8 cellular contexts compared by ENCODE assay signal in the genomic region with DNA sequence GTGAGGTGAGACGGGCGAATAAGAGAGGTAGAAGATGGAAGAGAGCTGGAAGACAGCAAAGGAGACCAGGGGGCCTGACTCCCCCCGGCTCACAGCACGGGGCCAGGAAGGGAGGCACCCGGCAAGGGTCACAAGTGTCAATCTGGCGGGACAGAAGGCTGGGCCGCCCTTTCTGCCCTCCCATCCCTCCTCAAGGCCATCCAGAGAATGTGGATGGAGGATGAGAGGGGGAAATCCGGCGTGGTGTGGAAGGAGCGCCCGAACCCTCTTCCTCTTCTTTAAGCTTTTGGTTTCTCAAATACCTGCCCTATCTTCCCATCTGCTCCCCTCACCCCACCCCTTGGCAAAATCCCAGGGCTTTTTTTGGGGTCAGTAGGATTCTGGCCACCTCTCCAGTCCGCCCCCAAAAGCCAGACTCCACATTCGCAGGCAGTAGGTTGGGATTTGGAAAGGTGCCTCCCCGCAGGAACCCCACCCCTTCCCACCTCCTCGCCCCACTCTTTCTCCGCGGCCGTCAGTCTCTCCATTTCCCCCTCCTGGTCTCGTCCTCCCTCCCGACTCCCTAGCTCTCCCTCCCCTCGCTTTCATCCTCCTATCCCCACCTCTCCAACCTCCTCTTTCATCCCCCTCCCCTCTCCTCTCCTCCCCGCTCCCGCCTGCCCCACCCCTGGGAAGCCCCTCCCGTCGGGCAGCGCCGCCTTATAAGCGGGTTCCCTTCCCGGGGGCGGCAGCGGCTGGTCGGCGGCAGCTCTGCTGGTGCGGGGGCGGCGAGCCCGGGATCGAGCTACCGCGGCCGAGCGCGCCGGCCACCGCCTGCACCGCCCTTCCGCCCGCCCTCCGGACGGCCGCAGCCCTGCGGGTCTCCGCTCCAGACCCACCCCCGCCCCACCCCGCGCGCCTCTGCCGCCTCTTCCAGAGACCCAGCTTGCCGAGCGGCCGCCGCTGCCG. TPM values are rescaled to one million over a fixed set of nuclear protein-coding genes. Genes with fewer than 3 reads are reported as not detected.
DNase-seq lines count a peak whose midpoint lies in the region; ATAC-seq, FAIRE-seq and TF ChIP-seq lines count a peak whose summit lies in the region.

A gene with protein sequence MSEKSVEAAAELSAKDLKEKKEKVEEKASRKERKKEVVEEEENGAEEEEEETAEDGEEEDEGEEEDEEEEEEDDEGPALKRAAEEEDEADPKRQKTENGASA (plus strand): TSS at position 730 of the 948 bp plus-strand sequence. CDS start 343 bp downstream, outside the sequence.

- peak within 1 kb of the TSS; percentile 66 for H3K4me3 ChIP-seq in Karpas-422 (ENCODE audit: low read length)

- peak within 1 kb of the TSS; percentile 85 for H3K4me2 ChIP-seq in Karpas-422 (ENCODE audit: low read depth, low read length, poor library complexity, severe bottlenecking)

- TF ChIP-seq CTCF in D721Med (IDR thresholded peaks at IDR 0.05; ENCODE audit: insufficient read depth, missing control alignments) = no peak
- TF ChIP-seq CTCF in GM20000 (IDR thresholded peaks at IDR 0.05; ENCODE audit: extremely low read depth, missing control alignments) = no peak

- no peaks in the 10 kb centered on the region for H3K9me3 ChIP-seq in Karpas-422 (ENCODE audit: low read length)

- H3K79me2 ChIP-seq in Karpas-422 (ENCODE audit: low read length) = no peaks in the 10 kb centered on the region

- H3K9me2 ChIP-seq in Karpas-422 (replicated peaks; ENCODE audit: insufficient read depth, low read length) = no peaks in the 10 kb centered on the region

- peaks cover 42% of the 10 kb centered on the region for H3K4me1 ChIP-seq in Karpas-422 (ENCODE audit: low read length)

- peak; percentile 57 for DNase-seq in D721Med (ENCODE audit: insufficient read length, low spot score)
- DNase-seq in GM20000 (ENCODE audit: low spot score) = peak; percentile 80
- DNase-seq in Karpas-422 = peak; percentile 53
- DNase-seq in SHP77 (lab: John Stamatoyannopoulos, UW) = peak; percentile 53 to 70
- DNase-seq in kidney tubule cell (ENCODE audit: low spot score) = peak; percentile 88
- DNase-seq in stimulated activated CD8-positive, alpha-beta memory T cell treated with anti-CD3 and anti-CD28 coated beads, Interleukin-4, amount 100 ng/mL, for 48 hours = peak; percentile 72

- peaks cover 3% of the 10 kb centered on the region; the same call in 1 of the 2 replicates for H3K27me3 ChIP-seq in Karpas-422 (ENCODE audit: low read length)

- H3K36me3 ChIP-seq in Karpas-422 (ENCODE audit: insufficient read depth, low read length) = no peaks in the 10 kb centered on the region

- H3K9ac ChIP-seq in Karpas-422 (ENCODE audit: low read length) = peak within 1 kb of the TSS; percentile 66

- H4K20me1 ChIP-seq in Karpas-422 (ENCODE audit: insufficient read depth, low read depth, low read length) = no peaks in the 10 kb centered on the region

- H3K27ac ChIP-seq in Karpas-422 (ENCODE audit: low read length) (no peak within 1 kb of the TSS), cingulate gyrus (ENCODE audit: low read depth, low read length) (peak within 1 kb of the TSS; percentile 99)

- no peak for ATAC-seq in GM19328 (IDR thresholded peaks at IDR 0.05; ENCODE audit: unreplicated experiment)

- H2AFZ ChIP-seq in Karpas-422 (ENCODE audit: low read length) = peak within 1 kb of the TSS; percentile 84; the same call in 1 of the 2 replicates

- no peak for FAIRE-seq in D721Med (lab: Jason Lieb, UNC)

RNA-seq across cellular contexts. Expression of the gene that starts here (rescaled TPM):
- total RNA-seq in Karpas-422 (2014; rRNA removed; shearing (Covaris generic); ENCODE audit: low replicate concordance) = 5.0 and 7.3 TPM in 2 replicates
